17 cellular contexts compared by ENCODE assay signal in the genomic region with DNA sequence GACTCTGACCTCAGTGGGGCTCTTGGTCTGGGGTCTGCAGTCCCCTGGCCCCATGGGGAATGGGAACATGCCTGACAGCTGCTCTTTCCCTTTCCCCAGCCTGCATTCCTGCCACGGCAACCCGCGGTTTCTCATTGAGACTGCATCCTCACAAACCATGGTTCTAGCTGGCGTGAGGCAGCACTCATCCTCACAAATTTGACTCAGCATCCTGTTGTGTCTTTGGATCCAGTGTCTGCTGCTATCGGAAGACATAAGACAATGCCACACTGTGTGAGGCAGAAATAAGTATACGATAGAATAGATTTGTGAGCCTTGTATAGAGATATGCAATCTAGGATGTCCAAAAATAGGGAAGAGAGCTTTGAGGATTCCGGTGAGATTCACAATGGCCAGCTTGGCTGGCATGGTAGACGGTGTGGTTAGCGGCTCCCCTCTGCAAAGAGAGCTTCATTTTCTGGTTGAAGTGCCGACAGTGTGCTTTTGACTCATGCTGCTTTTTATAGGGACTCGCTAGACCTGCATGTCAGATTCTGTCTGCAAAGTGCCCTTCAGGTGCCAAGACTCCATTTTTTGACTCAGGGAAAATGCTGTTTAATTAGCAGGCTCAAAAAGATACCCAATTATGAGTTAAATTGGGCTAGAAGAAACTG.
DNase-seq lines count a peak whose midpoint lies in the region; TF ChIP-seq lines count a peak whose summit lies in the region.
"Had no signal": no experiment of that assay in that cellular context is flagged by ENCODE, and none has a peak within 500 bp of the region (broad histone marks: within the 10 kb centered on the region; RNA-seq: fewer than 3 reads in every experiment).

No MANE protein-coding gene starts in this region.

- H3K9me3 ChIP-seq in HUES6 (ENCODE audit: control insufficient read depth, insufficient read depth, low read depth, low read length) (no peaks in the 10 kb centered on the region), mesodermal cell (ENCODE audit: control insufficient read depth, low read length) (no peaks in the 10 kb centered on the region), sigmoid colon (no peaks in the 10 kb centered on the region)
- H3K9me3 ChIP-seq: lower lobe of right lung, suprapubic skin, uterus had no signal

- H3K27me3 ChIP-seq in HUES6 (ENCODE audit: control insufficient read depth, insufficient read depth, low read length) (no peaks in the 10 kb centered on the region), sigmoid colon (peaks cover 0 to 13% (median 0%) of the 10 kb centered on the region in 3 donors)
- H3K27me3 ChIP-seq: uterus had no signal

- intact Hi-C loops in lower leg skin (cut with DNase I; ENCODE audit: low total_unique reads): no loop called here
- intact Hi-C loops in sigmoid colon (cut with DNase I): no loop called here

- TF ChIP-seq CTCF in brain (conservative IDR thresholded peaks at IDR 0.05): no peak
- TF ChIP-seq CTCF in lower leg skin (IDR thresholded peaks at IDR 0.05): no peak
- no peak for TF ChIP-seq CTCF in sigmoid colon (IDR thresholded peaks at IDR 0.05)

- H3K27ac ChIP-seq in HUES6 (ENCODE audit: low read depth, low read length) (no peak overlapping the region), mesodermal cell (ENCODE audit: low read depth, low read length, severe bottlenecking) (peak overlapping the region; percentile 16), sigmoid colon (no peak overlapping the region)
- H3K27ac ChIP-seq: lower lobe of right lung, suprapubic skin, uterus had no signal

- TF ChIP-seq POLR2A in lower leg skin (IDR thresholded peaks at IDR 0.05) (no peak), sigmoid colon (IDR thresholded peaks at IDR 0.05) (no peak)

- H3K4me3 ChIP-seq in HUES6 (ENCODE audit: low read depth, low read length) (no peak overlapping the region), mesodermal cell (ENCODE audit: extremely low read depth, insufficient read depth, low read length, poor library complexity, severe bottlenecking) (no peak overlapping the region), lower leg skin (ENCODE audit: low read depth, poor library complexity, severe bottlenecking) (no peak overlapping the region), sigmoid colon (no peak overlapping the region)
- H3K4me3 ChIP-seq: K562, lower lobe of right lung, suprapubic skin, uterus had no signal

- DNase-seq in DMS79 (lab: John Stamatoyannopoulos, UW) (peak; percentile 24), lower leg skin (ENCODE audit: low spot score in 2 of 2) (no peak), sigmoid colon (no peak), NCI-H748 (lab: John Stamatoyannopoulos, UW; ENCODE audit: unreplicated experiment) (no peak), germinal center (ENCODE audit: low spot score) (no peak)
- DNase-seq: activated CD4-positive, alpha-beta T cell treated with anti-CD3 and anti-CD28 coated beads for 4 hours; GF-D8; lower lobe of right lung; NCI-H1930; SW 1271; uterus had no signal

- peaks cover 10% of the 10 kb centered on the region for H3K27me3 Mint-ChIP-seq in brain

- peaks cover 60% of the 10 kb centered on the region for H3K4me1 Mint-ChIP-seq in brain

- peak overlapping the region; percentile 6 for H3K9ac ChIP-seq in HUES6 (ENCODE audit: low read length)

- 55 to 56% methylated on average over 10 to 11 of the region's 11 CpGs for WGBS in mesodermal cell (ENCODE audit: insufficient coverage in 2 of 2), 2 experiments
- WGBS in lower leg skin, 2 donors: 42 to 46% methylated on average over 11 of the region's 11 CpGs
- WGBS in sigmoid colon, 2 donors: 66 to 70% methylated on average over 11 of the region's 11 CpGs

- peaks cover 0 to 3% (median 0%) of the 10 kb centered on the region in 5 experiments for H3K9me3 Mint-ChIP-seq in brain
- H3K9me3 Mint-ChIP-seq: activated naive CD4-positive, alpha-beta T cell treated with anti-CD3 and anti-CD28 coated beads, Interleukin-2, amount 50 U/mL, for 72 hours had no signal

- peak overlapping the region; percentile 55 to 88 (median 66) for H3K27ac Mint-ChIP-seq in brain
- H3K27ac Mint-ChIP-seq: activated naive CD4-positive, alpha-beta T cell treated with anti-CD3 and anti-CD28 coated beads, Interleukin-2, amount 50 U/mL, for 72 hours had no signal

- H3K36me3 ChIP-seq in HUES6 (ENCODE audit: control insufficient read depth, insufficient read depth, low read length) (no peaks in the 10 kb centered on the region), mesodermal cell (ENCODE audit: control insufficient read depth, insufficient read depth, low read length) (no peaks in the 10 kb centered on the region), sigmoid colon (no peaks in the 10 kb centered on the region)
- H3K36me3 ChIP-seq: lower lobe of right lung, suprapubic skin, uterus had no signal

- H3K4me3 Mint-ChIP-seq in brain: peak overlapping the region in 4 of 5 experiments; percentile 20 to 62 (median 42)

- H3K4me1 ChIP-seq in HUES6 (ENCODE audit: control insufficient read depth, insufficient read depth, low read length): peaks cover 19% of the 10 kb centered on the region
- peaks cover 13% of the 10 kb centered on the region for H3K4me1 ChIP-seq in mesodermal cell (ENCODE audit: control insufficient read depth, insufficient read depth, low read length, poor library complexity, severe bottlenecking)
- no peaks in the 10 kb centered on the region for H3K4me1 ChIP-seq in sigmoid colon
- H3K4me1 ChIP-seq: suprapubic skin, uterus had no signal

- H3K36me3 Mint-ChIP-seq in brain: no peaks in the 10 kb centered on the region
- H3K36me3 Mint-ChIP-seq: activated naive CD4-positive, alpha-beta T cell treated with anti-CD3 and anti-CD28 coated beads, Interleukin-2, amount 50 U/mL, for 72 hours had no signal

- no peak for TF ChIP-seq EP300 in sigmoid colon (IDR thresholded peaks at IDR 0.05)
